In genomic region chr6:37819802-37820712, GRCh38 we compare ENCODE assay signal across 8 cellular contexts. TPM values are rescaled to one million over a fixed set of nuclear protein-coding genes. Genes with fewer than 3 reads are reported as not detected.
A peak's percentile ranks its signal among the peaks of the same experiment; 100 is the strongest.
DNase-seq lines count a peak whose midpoint lies in the region; ATAC-seq, FAIRE-seq and TF ChIP-seq lines count a peak whose summit lies in the region.

No MANE protein-coding gene starts in this region.

- intact Hi-C loops in CD4-positive, alpha-beta T cell (cut with DNase I, micrococcal nuclease), result loop anchor here (2.0 to 10.0 kb wide), 9 partner anchors 37 to 1795 kb away; partner anchors contain the start of genes CCDC167 (in 1 of the 2), CMTR1 (in 1 of the 2), GLO1 (in 1 of the 2) and MAPK14 (in 1 of the 2)
- intact Hi-C loops in Right ventricle myocardium inferior (cut with DNase I), result no loop called here
- intact Hi-C loops in pancreas (cut with DNase I), result no loop called here

- H3K4me1 ChIP-seq in pancreas, result peaks cover 25 to 31% (median 25%) of the 10 kb centered on the region in 3 donors
- H3K4me1 ChIP-seq in upper lobe of left lung, result peaks cover 38 to 47% (median 43%) of the 10 kb centered on the region in 4 donors

- peak in 9 of 10 experiments; percentile 9 to 39 (median 23) for DNase-seq in CD4-positive, alpha-beta T cell
- DNase-seq in Right ventricle myocardium inferior (ENCODE audit: missing footprints) (peak; percentile 80), pancreas (peak; percentile 57 to 80 (median 66)), upper lobe of left lung (peak; percentile 82 to 89)

- no peaks in the 10 kb centered on the region for H3K27me3 ChIP-seq in CD4-positive, alpha-beta T cell (ENCODE audit: control insufficient read depth, insufficient read depth, low read length)
- H3K27me3 ChIP-seq in pancreas (no peaks in the 10 kb centered on the region), upper lobe of left lung (no peaks in the 10 kb centered on the region)

- no peaks in the 10 kb centered on the region for H3K9me3 Mint-ChIP-seq in CD4-positive, alpha-beta T cell
- H3K9me3 Mint-ChIP-seq in activated naive CD8-positive, alpha-beta T cell (ENCODE audit: low read depth), result no peaks in the 10 kb centered on the region

- POLR2A ChIA-PET in CD4-positive, alpha-beta T cell (lab: Charles Lee), result interaction anchor here (0.9 to 2.9 kb wide), 16 partner anchors 7 to 834 kb away, joined by 3 to 20 read pairs (median 6); partner anchors contain the start of genes BTBD9, CMTR1 and MTCH1

- peak; percentile 22 for ATAC-seq in CD4-positive, alpha-beta T cell (ENCODE audit: poor library complexity)
- peak; percentile 2 for ATAC-seq in HG02981 (IDR thresholded peaks at IDR 0.05; ENCODE audit: unreplicated experiment)
- peak; percentile 11 for ATAC-seq in SK-N-SH treated with all-trans-retinoic acid at 6 μM for 48 hours
- ATAC-seq in Right ventricle myocardium inferior, result peak; percentile 6
- ATAC-seq in pancreas, result peak; percentile 6 to 25 (median 14)
- ATAC-seq in upper lobe of left lung (ENCODE audit: low FRiP score in 2 of 2), result peak in 1 of 2 donors; percentile 48
- no peak for ATAC-seq in HG02885 (IDR thresholded peaks at IDR 0.05; ENCODE audit: poor library complexity, unreplicated experiment)

- CTCF ChIA-PET in CD4-positive, alpha-beta T cell (lab: Charles Lee), result no interaction called here

- no peaks in the 10 kb centered on the region for H3K36me3 ChIP-seq in pancreas
- no peaks in the 10 kb centered on the region for H3K36me3 ChIP-seq in upper lobe of left lung

- WGBS in pancreas, 2 donors, result 1 to 2% methylated on average over 10 to 71 of the region's 71 CpGs
- WGBS in upper lobe of left lung, 2 donors, result 0% methylated on average over 8 to 16 of the region's 71 CpGs

- peak overlapping the region; percentile 94 for H3K27ac ChIP-seq in CD4-positive, alpha-beta T cell (ENCODE audit: low read depth, low read length)
- peak overlapping the region; percentile 94 to 100 (median 96) for H3K27ac ChIP-seq in pancreas
- peak overlapping the region; percentile 96 to 99 (median 98) for H3K27ac ChIP-seq in upper lobe of left lung

- peaks cover 71% of the 10 kb centered on the region for H3K4me1 Mint-ChIP-seq in CD4-positive, alpha-beta T cell (ENCODE audit: low read depth)
- peaks cover 61% of the 10 kb centered on the region for H3K4me1 Mint-ChIP-seq in activated naive CD8-positive, alpha-beta T cell (ENCODE audit: low read depth)

- no peaks in the 10 kb centered on the region for H3K9me3 ChIP-seq in CD4-positive, alpha-beta T cell (ENCODE audit: control insufficient read depth, low read length)
- H3K9me3 ChIP-seq in pancreas (no peaks in the 10 kb centered on the region), upper lobe of left lung (no peaks in the 10 kb centered on the region)

- H3K4me3 ChIP-seq in pancreas (peak overlapping the region; percentile 70 to 86 (median 76)), upper lobe of left lung (peak overlapping the region; percentile 85 to 97 (median 88))

- FAIRE-seq in pancreas (lab: Jason Lieb, UNC), result no peak

- peak in 1 of 4 donors; percentile 37 for TF ChIP-seq POLR2A in upper lobe of left lung (IDR thresholded peaks at IDR 0.05)

- peak in 1 of 4 donors; percentile 28 for TF ChIP-seq EP300 in upper lobe of left lung (IDR thresholded peaks at IDR 0.05)

- TF ChIP-seq CTCF in CD4-positive, alpha-beta T cell (IDR thresholded peaks at IDR 0.05), result no peak
- TF ChIP-seq CTCF in pancreas (IDR thresholded peaks at IDR 0.05) (no peak), upper lobe of left lung (IDR thresholded peaks at IDR 0.05) (no peak)

- peak overlapping the region; percentile 84 for H3K27ac Mint-ChIP-seq in CD4-positive, alpha-beta T cell
- H3K27ac Mint-ChIP-seq in activated naive CD8-positive, alpha-beta T cell, result peak overlapping the region; percentile 89

- no peaks in the 10 kb centered on the region for H3K27me3 Mint-ChIP-seq in CD4-positive, alpha-beta T cell
- H3K27me3 Mint-ChIP-seq in activated naive CD8-positive, alpha-beta T cell, result no peaks in the 10 kb centered on the region

- H3K36me3 Mint-ChIP-seq in CD4-positive, alpha-beta T cell (ENCODE audit: low read depth), result peaks cover 17% of the 10 kb centered on the region
- H3K36me3 Mint-ChIP-seq in activated naive CD8-positive, alpha-beta T cell, result peaks cover 4% of the 10 kb centered on the region

- H3K4me3 Mint-ChIP-seq in CD4-positive, alpha-beta T cell, result peak overlapping the region; percentile 97
- peak overlapping the region; percentile 98 for H3K4me3 Mint-ChIP-seq in activated naive CD8-positive, alpha-beta T cell

TF ChIP-seq in SK-N-SH treated with all-trans-retinoic acid at 6 μM for 48 hours, 23 proteins besides CTCF, POLR2A, EP300 and RAD21:
- TF ChIP-seq ZNF70 (CRISPR knock-in tag; IDR thresholded peaks at IDR 0.05), result no peak
- TF ChIP-seq ARNTL (CRISPR knock-in tag; IDR thresholded peaks at IDR 0.05; ENCODE audit: borderline replicate concordance, low read depth), result no peak
- no peak for TF ChIP-seq ESRRG (CRISPR knock-in tag; IDR thresholded peaks at IDR 0.05)
- no peak for TF ChIP-seq PPARA (CRISPR knock-in tag; IDR thresholded peaks at IDR 0.05; ENCODE audit: borderline replicate concordance)
- TF ChIP-seq GLIS3 (CRISPR knock-in tag; IDR thresholded peaks at IDR 0.05), result no peak
- no peak for TF ChIP-seq POU6F1 (CRISPR knock-in tag; IDR thresholded peaks at IDR 0.05; ENCODE audit: borderline replicate concordance, low read depth)
- no peak for TF ChIP-seq TOX (CRISPR knock-in tag; IDR thresholded peaks at IDR 0.05; ENCODE audit: borderline replicate concordance)
- no peak for TF ChIP-seq TSHZ2 (CRISPR knock-in tag; IDR thresholded peaks at IDR 0.05)
- TF ChIP-seq ISL1 (CRISPR knock-in tag; IDR thresholded peaks at IDR 0.05), result no peak
- no peak for TF ChIP-seq BACH2 (CRISPR knock-in tag; IDR thresholded peaks at IDR 0.05; ENCODE audit: borderline replicate concordance)
- no peak for TF ChIP-seq CREB5 (CRISPR knock-in tag; IDR thresholded peaks at IDR 0.05; ENCODE audit: low read depth)
- TF ChIP-seq ZFP30 (CRISPR knock-in tag; IDR thresholded peaks at IDR 0.05), result no peak
- TF ChIP-seq ZC3H10 (CRISPR knock-in tag; IDR thresholded peaks at IDR 0.05), result no peak
- no peak for TF ChIP-seq CSDC2 (CRISPR knock-in tag; IDR thresholded peaks at IDR 0.05)
- TF ChIP-seq ZNF8 (CRISPR knock-in tag; IDR thresholded peaks at IDR 0.05), result no peak

RNA-seq across cellular contexts. Expression of gene ZFAND3, which starts 0.5 kb away (rescaled TPM):
- 10 to 100 TPM; 34.4 to 37.0 TPM for total RNA-seq in CD4-positive, alpha-beta T cell
- 84.1 TPM for total RNA-seq in Right ventricle myocardium inferior
- 10 to 100 TPM; 22.9 to 49.8 (median 32.7) TPM for total RNA-seq in pancreas
- 10 to 100 TPM; 13.1 to 16.8 TPM for polyA plus RNA-seq in pancreas
- 10 to 100 TPM; 26.2 to 66.4 (median 55.5) TPM for total RNA-seq in upper lobe of left lung

Comparison
In these comparisons a context has a peak if more than half of its experiments do, and no peak if none do; other contexts are left out.
1. DNase-seq: peak in every context shown above with its lines; median percentile 86 in upper lobe of left lung; 80 in Right ventricle myocardium inferior; 66 in pancreas; 23 in CD4-positive, alpha-beta T cell.
2. intact Hi-C loops: an anchor here in CD4-positive, alpha-beta T cell (2.0 to 10.0 kb wide); none called in Right ventricle myocardium inferior and pancreas.